21 cellular contexts compared by ENCODE assay signal in genomic region chr2:128621074-128621473, GRCh38.
A peak's percentile ranks its signal among the peaks of the same experiment; 100 is the strongest.
DNase-seq lines count a peak whose midpoint lies in the region; ATAC-seq and TF ChIP-seq lines count a peak whose summit lies in the region.
"Had no signal": no experiment of that assay in that cellular context is flagged by ENCODE, and none has a peak within 500 bp of the region (broad histone marks: within the 10 kb centered on the region; RNA-seq: fewer than 3 reads in every experiment).

No MANE protein-coding gene starts in this region.

- H3K27ac Mint-ChIP-seq in dendritic cell treated with granulocyte-macrophage colony-stimulating factor and Interleukin-4, amounts not matched to agents 40 ng/mL and 50 ng/mL, for 4 days, result peak overlapping the region; percentile 61
- H3K27ac Mint-ChIP-seq: B cell; CD4-positive, alpha-beta T cell had no signal

- H3K4me3 Mint-ChIP-seq in dendritic cell treated with granulocyte-macrophage colony-stimulating factor and Interleukin-4, amounts not matched to agents 40 ng/mL and 50 ng/mL, for 4 days, result no peak overlapping the region
- H3K4me3 Mint-ChIP-seq: B cell; CD4-positive, alpha-beta T cell; CD8-positive, alpha-beta memory T cell had no signal

- intact Hi-C loops in left ventricle myocardium superior (cut with micrococcal nuclease), result no loop called here
- intact Hi-C loops in left ventricle myocardium inferior (cut with micrococcal nuclease), result no loop called here
- intact Hi-C loops in dendritic cell treated with granulocyte-macrophage colony-stimulating factor and Interleukin-4, amounts not matched to agents 40 ng/mL and 50 ng/mL, for 4 days (cut with micrococcal nuclease), result no loop called here

- H3K79me2 ChIP-seq in osteoblast (ENCODE audit: insufficient read depth, low read length), result no peaks in the 10 kb centered on the region

- H3K4me2 ChIP-seq in osteoblast (ENCODE audit: insufficient read depth, low read length), result no peak overlapping the region
- H3K4me2 ChIP-seq: BLaER1 had no signal

- peaks cover 13% of the 10 kb centered on the region for H3K27me3 Mint-ChIP-seq in dendritic cell treated with granulocyte-macrophage colony-stimulating factor and Interleukin-4, amounts not matched to agents 40 ng/mL and 50 ng/mL, for 4 days
- H3K27me3 Mint-ChIP-seq: B cell; CD4-positive, alpha-beta T cell had no signal

- H3K36me3 ChIP-seq in left ventricle myocardium inferior (no peaks in the 10 kb centered on the region), osteoblast (ENCODE audit: insufficient read depth, low read length) (no peaks in the 10 kb centered on the region), gastroesophageal sphincter (no peaks in the 10 kb centered on the region)
- H3K36me3 ChIP-seq: BLaER1 had no signal

- peak; percentile 0 for DNase-seq in left ventricle myocardium superior
- no peak for DNase-seq in left ventricle myocardium inferior
- DNase-seq in osteoblast (ENCODE audit: insufficient read length, low spot score, missing footprints), result peak; percentile 26
- DNase-seq: CD4-positive, alpha-beta T cell; CD8-positive, alpha-beta memory T cell; DMS 273 treated with DMSO at 0.1 percent for 48 hours; DMS79; EL; GDM1; GM23248; H7; HCEC 1CT had no signal

- H3K27ac ChIP-seq in left ventricle myocardium inferior (replicated peaks), result no peak overlapping the region
- no peak overlapping the region for H3K27ac ChIP-seq in osteoblast (ENCODE audit: low read depth, low read length)
- H3K27ac ChIP-seq in gastroesophageal sphincter, result no peak overlapping the region
- H3K27ac ChIP-seq: 22Rv1, BLaER1, C4-2B, GM23248 had no signal

- H3K36me3 Mint-ChIP-seq in dendritic cell treated with granulocyte-macrophage colony-stimulating factor and Interleukin-4, amounts not matched to agents 40 ng/mL and 50 ng/mL, for 4 days (ENCODE audit: low read depth), result no peaks in the 10 kb centered on the region
- H3K36me3 Mint-ChIP-seq: CD8-positive, alpha-beta memory T cell had no signal

- no peaks in the 10 kb centered on the region for H3K27me3 ChIP-seq in left ventricle myocardium inferior (ENCODE audit: low read depth)
- peaks cover 6% of the 10 kb centered on the region for H3K27me3 ChIP-seq in osteoblast (ENCODE audit: insufficient read depth, low read length)
- H3K27me3 ChIP-seq in gastroesophageal sphincter, result no peaks in the 10 kb centered on the region
- H3K27me3 ChIP-seq: BLaER1 had no signal

- no peak for TF ChIP-seq POLR2A in gastroesophageal sphincter (IDR thresholded peaks at IDR 0.05)

- TF ChIP-seq EP300 in gastroesophageal sphincter (IDR thresholded peaks at IDR 0.05), result no peak

- H2AFZ ChIP-seq in osteoblast (ENCODE audit: low read length), result no peak overlapping the region
- H2AFZ ChIP-seq: GM23248 had no signal

- H3K4me1 ChIP-seq in left ventricle myocardium inferior, result no peaks in the 10 kb centered on the region
- H3K4me1 ChIP-seq in osteoblast (ENCODE audit: insufficient read depth, low read length), result peaks cover 23% of the 10 kb centered on the region
- no peaks in the 10 kb centered on the region for H3K4me1 ChIP-seq in gastroesophageal sphincter

- H4K20me1 ChIP-seq in osteoblast (ENCODE audit: insufficient read depth, low read length), result no peaks in the 10 kb centered on the region
- H4K20me1 ChIP-seq: BLaER1 had no signal

- no peak for TF ChIP-seq CTCF in left ventricle myocardium inferior (IDR thresholded peaks at IDR 0.05; ENCODE audit: borderline replicate concordance)
- no peak for TF ChIP-seq CTCF in osteoblast (IDR thresholded peaks at IDR 0.05; ENCODE audit: extremely low read depth, low read depth, low read length)
- TF ChIP-seq CTCF in gastroesophageal sphincter (IDR thresholded peaks at IDR 0.05), result no peak

- H3K9me3 ChIP-seq in left ventricle myocardium inferior (replicated peaks) (no peaks in the 10 kb centered on the region), osteoblast (ENCODE audit: low read depth, low read length) (no peaks in the 10 kb centered on the region), gastroesophageal sphincter (no peaks in the 10 kb centered on the region)
- H3K9me3 ChIP-seq: BLaER1 had no signal

- peaks cover 54% of the 10 kb centered on the region for H3K4me1 Mint-ChIP-seq in dendritic cell treated with granulocyte-macrophage colony-stimulating factor and Interleukin-4, amounts not matched to agents 40 ng/mL and 50 ng/mL, for 4 days (ENCODE audit: low read depth)
- H3K4me1 Mint-ChIP-seq: B cell; CD8-positive, alpha-beta memory T cell had no signal

- no peaks in the 10 kb centered on the region for H3K9me3 Mint-ChIP-seq in dendritic cell treated with granulocyte-macrophage colony-stimulating factor and Interleukin-4, amounts not matched to agents 40 ng/mL and 50 ng/mL, for 4 days
- H3K9me3 Mint-ChIP-seq: CD4-positive, alpha-beta T cell had no signal

- no peak for ATAC-seq in left ventricle myocardium superior
- ATAC-seq in HG02678 (IDR thresholded peaks at IDR 0.05; ENCODE audit: unreplicated experiment), result no peak
- no peak for ATAC-seq in HG03571 (IDR thresholded peaks at IDR 0.05; ENCODE audit: unreplicated experiment)
- ATAC-seq in gastroesophageal sphincter, result no peak
- ATAC-seq: GM12878 had no signal

- H3K4me3 ChIP-seq in left ventricle myocardium inferior (no peak overlapping the region), osteoblast (ENCODE audit: insufficient read depth, low read length) (no peak overlapping the region), gastroesophageal sphincter (no peak overlapping the region)
- H3K4me3 ChIP-seq: BLaER1, GM12878, GM23248 had no signal
